10 cellular contexts compared by ENCODE assay signal in genomic region chr1:9448132-9449105, GRCh38.
A peak's percentile ranks its signal among the peaks of the same experiment; 100 is the strongest.
DNase-seq lines count a peak whose midpoint lies in the region; ATAC-seq, FAIRE-seq and TF ChIP-seq lines count a peak whose summit lies in the region.
"Had no signal": no experiment of that assay in that cellular context is flagged by ENCODE, and none has a peak within 500 bp of the region (broad histone marks: within the 10 kb centered on the region; RNA-seq: fewer than 3 reads in every experiment).

No MANE protein-coding gene starts in this region.

- no peak for TF ChIP-seq POLR2A in esophagus muscularis mucosa (IDR thresholded peaks at IDR 0.05; ENCODE audit: low read depth)

- DNase-seq in DND-41 = peak; percentile 32
- DNase-seq in PC-3 = no peak
- no peak for DNase-seq in esophagus muscularis mucosa (ENCODE audit: extremely low spot score)
- no peak for DNase-seq in osteoblast (ENCODE audit: insufficient read length, low spot score, missing footprints)
- no peak for DNase-seq in GM19239 (ENCODE audit: insufficient read length, low spot score)
- DNase-seq in DMS153 (lab: John Stamatoyannopoulos, UW) = no peak
- DNase-seq: NCI-H1092 treated with DMSO at 0.1 percent for 48 hours had no signal

- H3K9me3 ChIP-seq in DND-41 (ENCODE audit: insufficient read depth, low read length, severe bottlenecking) (no peaks in the 10 kb centered on the region), PC-3 (ENCODE audit: low read length) (no peaks in the 10 kb centered on the region), esophagus muscularis mucosa (no peaks in the 10 kb centered on the region), osteoblast (ENCODE audit: low read depth, low read length) (no peaks in the 10 kb centered on the region)
- H3K9me3 ChIP-seq: suprapubic skin had no signal

- H3K4me1 ChIP-seq in DND-41 (ENCODE audit: insufficient read depth, low read length) (peaks cover 14% of the 10 kb centered on the region), PC-3 (ENCODE audit: insufficient read depth, low read length) (no peaks in the 10 kb centered on the region), esophagus muscularis mucosa (peaks cover 18 to 36% (median 35%) of the 10 kb centered on the region in 4 donors), osteoblast (ENCODE audit: insufficient read depth, low read length) (peaks cover 14% of the 10 kb centered on the region)

- no peaks in the 10 kb centered on the region for H3K36me3 ChIP-seq in DND-41 (ENCODE audit: insufficient read depth, low read length)
- no peaks in the 10 kb centered on the region for H3K36me3 ChIP-seq in PC-3 (ENCODE audit: low read depth, low read length)
- H3K36me3 ChIP-seq in esophagus muscularis mucosa = no peaks in the 10 kb centered on the region
- H3K36me3 ChIP-seq in osteoblast (ENCODE audit: insufficient read depth, low read length) = no peaks in the 10 kb centered on the region
- H3K36me3 ChIP-seq: suprapubic skin had no signal

- no peak overlapping the region for H3K4me3 ChIP-seq in DND-41 (ENCODE audit: low read depth in 1 of 2, low read length in 2 of 2)
- no peak overlapping the region for H3K4me3 ChIP-seq in PC-3 (ENCODE audit: low read length)
- no peak overlapping the region for H3K4me3 ChIP-seq in esophagus muscularis mucosa
- peak overlapping the region; percentile 4 for H3K4me3 ChIP-seq in osteoblast (ENCODE audit: insufficient read depth, low read length)
- H3K4me3 ChIP-seq: suprapubic skin had no signal

- peak; percentile 60; the same call in 2 of the 3 replicates for ATAC-seq in DND-41 (ENCODE audit: insufficient read depth, low read depth)
- ATAC-seq in PC-3 = no peak
- ATAC-seq in HG02571 (IDR thresholded peaks at IDR 0.05; ENCODE audit: unreplicated experiment) = no peak
- ATAC-seq in HG03095 (IDR thresholded peaks at IDR 0.05; ENCODE audit: unreplicated experiment) = no peak

- H3K79me2 ChIP-seq in DND-41 (ENCODE audit: insufficient read depth, low read length) (no peaks in the 10 kb centered on the region), PC-3 (ENCODE audit: low read length) (no peaks in the 10 kb centered on the region), osteoblast (ENCODE audit: insufficient read depth, low read length) (no peaks in the 10 kb centered on the region)

- no peak overlapping the region for H3K4me2 ChIP-seq in DND-41 (ENCODE audit: insufficient read depth, low read length)
- no peak overlapping the region for H3K4me2 ChIP-seq in PC-3 (ENCODE audit: low read length)
- peak overlapping the region; percentile 17 for H3K4me2 ChIP-seq in osteoblast (ENCODE audit: insufficient read depth, low read length)

- no peak overlapping the region for H3K9ac ChIP-seq in DND-41 (ENCODE audit: low read depth, low read length)
- H3K9ac ChIP-seq in PC-3 (ENCODE audit: low read length) = no peak overlapping the region

- no peaks in the 10 kb centered on the region for H4K20me1 ChIP-seq in DND-41 (ENCODE audit: insufficient read depth, low read length)
- H4K20me1 ChIP-seq in PC-3 (ENCODE audit: low read length) = no peaks in the 10 kb centered on the region
- H4K20me1 ChIP-seq in osteoblast (ENCODE audit: insufficient read depth, low read length) = no peaks in the 10 kb centered on the region

- 56% methylated on average over 15 of the region's 15 CpGs for WGBS in esophagus muscularis mucosa

- no peaks in the 10 kb centered on the region for H3F3A ChIP-seq in PC-3 (ENCODE audit: low read length, unreplicated experiment)

- POLR2A ChIA-PET in PC-3 (lab: Charles Lee; ENCODE audit: unreplicated experiment) = interaction anchor here (0.7 kb wide), 1 partner anchor 156 kb away, joined by 4 read pairs; no protein-coding TSS in a partner anchor

- TF ChIP-seq CTCF in DND-41 (IDR thresholded peaks at IDR 0.05; ENCODE audit: borderline replicate concordance, extremely low read depth, low read length, poor library complexity, severe bottlenecking) (peak; percentile 14), PC-3 (conservative IDR thresholded peaks at IDR 0.05; ENCODE audit: low read depth, low read length) (peak; percentile 48), esophagus muscularis mucosa (IDR thresholded peaks at IDR 0.05) (no peak), osteoblast (IDR thresholded peaks at IDR 0.05; ENCODE audit: extremely low read depth, low read depth, low read length) (peak; percentile 6)

- intact Hi-C loops in PC-3 (cut with micrococcal nuclease) = no loop called here
- intact Hi-C loops in esophagus muscularis mucosa (cut with DNase I) = loop anchor here (10.0 kb wide), 1 partner anchor 74 kb away; no protein-coding TSS in a partner anchor

- CTCF ChIA-PET in PC-3 (lab: Charles Lee) = no interaction called here

- no peak for FAIRE-seq in GM19239 (lab: Jason Lieb, UNC)

- H3K27me3 ChIP-seq in DND-41 (ENCODE audit: insufficient read depth, low read length, poor library complexity) (no peaks in the 10 kb centered on the region), PC-3 (ENCODE audit: low read length) (no peaks in the 10 kb centered on the region), esophagus muscularis mucosa (no peaks in the 10 kb centered on the region), osteoblast (ENCODE audit: insufficient read depth, low read length) (no peaks in the 10 kb centered on the region)
- H3K27me3 ChIP-seq: suprapubic skin had no signal

- no peak for TF ChIP-seq EP300 in esophagus muscularis mucosa (IDR thresholded peaks at IDR 0.05)

- H3K9me2 ChIP-seq in PC-3 (replicated peaks; ENCODE audit: low read length) = no peaks in the 10 kb centered on the region

- H3K27ac ChIP-seq in DND-41 (ENCODE audit: low read length) (peak overlapping the region; percentile 0; the same call in 1 of the 2 replicates), PC-3 (ENCODE audit: low read length) (no peak overlapping the region), esophagus muscularis mucosa (replicated peaks in 1 of 4) (peak overlapping the region in 3 of 4 donors; percentile 66 to 72 (median 68)), osteoblast (ENCODE audit: low read depth, low read length) (peak overlapping the region; percentile 6)
- H3K27ac ChIP-seq: suprapubic skin had no signal

- BruUV-seq in PC-3 (replicated peaks; lab: Mats Ljungman, UMichigan) = no TSS peak

- no peak overlapping the region for H2AFZ ChIP-seq in DND-41 (ENCODE audit: low read depth, low read length)
- H2AFZ ChIP-seq in PC-3 (ENCODE audit: low read length) = no peak overlapping the region
- H2AFZ ChIP-seq in osteoblast (ENCODE audit: low read length) = peak overlapping the region; percentile 45

Comparison
In these comparisons a context has a peak if more than half of its experiments do, and no peak if none do; other contexts are left out.
1. CTCF ChIP-seq: peak in DND-41 (single experiment), PC-3 (single experiment) and osteoblast (single experiment); none in esophagus muscularis mucosa (0 of 3).